Comparison of ENCODE assay signal across 8 cellular contexts in genomic region chr2:27714851-27715291, GRCh38. TPM values are rescaled to one million over a fixed set of nuclear protein-coding genes. Genes with fewer than 3 reads are reported as not detected.
DNase-seq lines count a peak whose midpoint lies in the region; ATAC-seq, FAIRE-seq and TF ChIP-seq lines count a peak whose summit lies in the region.

No MANE protein-coding gene starts in this region.

- H3K36me3 Mint-ChIP-seq in Calu3 (ENCODE audit: insufficient read depth, unreplicated experiment), result peaks cover 14% of the 10 kb centered on the region
- no peaks in the 10 kb centered on the region for H3K36me3 Mint-ChIP-seq in WTC11

- peak; percentile 21 for ATAC-seq in WTC11
- ATAC-seq in heart left ventricle, result peak in 3 of 4 donors; percentile 1 to 3 (median 2)
- ATAC-seq in HG03175 (IDR thresholded peaks at IDR 0.05; ENCODE audit: unreplicated experiment), result no peak

- TF ChIP-seq CTCF in Calu3 (IDR thresholded peaks at IDR 0.05; ENCODE audit: unreplicated experiment) (no peak), WTC11 (IDR thresholded peaks at IDR 0.05) (no peak), heart left ventricle (IDR thresholded peaks at IDR 0.05) (no peak)

- POLR2A ChIA-PET in WTC11 (lab: Charles Lee), result no interaction called here

- H3K27me3 Mint-ChIP-seq in Calu3 (ENCODE audit: unreplicated experiment) (no peaks in the 10 kb centered on the region), WTC11 (ENCODE audit: low read depth) (peaks cover 17% of the 10 kb centered on the region)

- intact Hi-C loops in Calu3 (cut with micrococcal nuclease; ENCODE audit: unreplicated experiment) (no loop called here), heart left ventricle (cut with DNase I) (loop anchor here in 3 of 10 donors (5.0 kb wide), 3 partner anchors 177 to 682 kb away; partner anchors contain the start of genes BABAM2 (in 1 of the 3), FOSL2 (in 1 of the 3) and RBKS (in 1 of the 3))

- H3K4me1 Mint-ChIP-seq in Calu3 (ENCODE audit: low read depth, unreplicated experiment) (peaks cover 32% of the 10 kb centered on the region), WTC11 (peaks cover 18% of the 10 kb centered on the region)

- 46 to 55% (median 49%) methylated on average over 19 of the region's 19 CpGs for WGBS in heart left ventricle, 4 donors

- H3K4me3 Mint-ChIP-seq in Calu3 (ENCODE audit: low read depth, unreplicated experiment), result peak overlapping the region; percentile 20
- H3K4me3 Mint-ChIP-seq in WTC11, result peak overlapping the region; percentile 81

- peak overlapping the region; percentile 85 to 100 (median 92) for H3K27ac ChIP-seq in heart left ventricle
- peak overlapping the region; percentile 15 for H3K27ac ChIP-seq in rectal smooth muscle tissue (ENCODE audit: low read depth, low read length)

- peaks cover 0 to 50% (median 23%) of the 10 kb centered on the region in 12 donors for H3K4me1 ChIP-seq in heart left ventricle
- H3K4me1 ChIP-seq in rectal smooth muscle tissue (ENCODE audit: control insufficient read depth, insufficient read depth, low read length), result peaks cover 4% of the 10 kb centered on the region

- DNase-seq in Calu3 (no peak), WTC11 (ENCODE audit: low spot score) (peak; percentile 29), heart left ventricle (no peak), SK-N-DZ (ENCODE audit: low spot score) (no peak), HTR-8/SVneo (ENCODE audit: insufficient read length, low spot score) (no peak), GM03348 (ENCODE audit: low spot score) (no peak)

- no peak for FAIRE-seq in HTR-8/SVneo (lab: Jason Lieb, UNC)

- H3K27ac Mint-ChIP-seq in Calu3 (ENCODE audit: unreplicated experiment) (peak overlapping the region; percentile 11), WTC11 (no peak overlapping the region)

- H3K4me3 ChIP-seq in heart left ventricle (peak overlapping the region; percentile 19 to 60 (median 52)), rectal smooth muscle tissue (ENCODE audit: low read length) (peak overlapping the region; percentile 57)

- CTCF ChIA-PET in Calu3 (lab: Charles Lee), result no interaction called here
- CTCF ChIA-PET in WTC11 (lab: Charles Lee), result interaction anchor here (1.1 to 2.0 kb wide), 4 partner anchors 9 to 38 kb away, joined by 4 to 19 read pairs (median 12); no protein-coding TSS in a partner anchor

- H3K9ac ChIP-seq in rectal smooth muscle tissue (ENCODE audit: low read length), result no peak overlapping the region

- H3K36me3 ChIP-seq in heart left ventricle (no peaks in the 10 kb centered on the region), rectal smooth muscle tissue (ENCODE audit: control insufficient read depth, insufficient read depth, low read length) (no peaks in the 10 kb centered on the region)

- no peak for TF ChIP-seq POLR2A in heart left ventricle (IDR thresholded peaks at IDR 0.05)

- H3K9me3 Mint-ChIP-seq in Calu3 (ENCODE audit: low read depth, unreplicated experiment) (peaks cover 2% of the 10 kb centered on the region), WTC11 (no peaks in the 10 kb centered on the region)

- H3K27me3 ChIP-seq in heart left ventricle, result peaks cover 0 to 8% (median 0%) of the 10 kb centered on the region in 9 donors
- H3K27me3 ChIP-seq in rectal smooth muscle tissue (ENCODE audit: control insufficient read depth, insufficient read depth, low read length), result peaks cover 4% of the 10 kb centered on the region

- H3K9me3 ChIP-seq in heart left ventricle, result no peaks in the 10 kb centered on the region

- no TSS peak for BruUV-seq in Calu3 (replicated peaks; lab: Mats Ljungman, UMichigan)

TF ChIP-seq in WTC11, 78 proteins besides CTCF, POLR2A, EP300 and RAD21:
- TF ChIP-seq GRHL2 (CRISPR knock-in tag; IDR thresholded peaks at IDR 0.05; ENCODE audit: insufficient replicate concordance, severe bottlenecking), result no peak
- TF ChIP-seq SP1 (CRISPR knock-in tag; conservative IDR thresholded peaks at IDR 0.05), result no peak
- TF ChIP-seq ZNF121 (CRISPR knock-in tag; IDR thresholded peaks at IDR 0.05), result peak; percentile 81; the same call in 1 of the 2 replicates

RNA-seq across cellular contexts. Expression of gene SLC4A1AP, which starts 51.2 kb away (rescaled TPM):
- 24.2 and 27.8 TPM in 2 replicates for total RNA-seq in Calu3 (2022)
- total RNA-seq in WTC11 (2021), result 17.8 to 20.1 TPM (median 19.3 TPM) in 3 replicates
- total RNA-seq in heart left ventricle, result 10 to 100 TPM; 19.2 to 25.6 (median 22.4) TPM
- 10 to 100 TPM; 14.9 to 27.8 TPM for polyA plus RNA-seq in heart left ventricle
- polyA plus RNA-seq in SK-N-DZ (2014; cell fraction: cytosol; rRNA removed), result 22.4 and 24.3 TPM in 2 replicates
- polyA plus RNA-seq in SK-N-DZ (2014; cell fraction: nucleus; rRNA removed), result 19.9 and 20.8 TPM in 2 replicates

RNA-seq across cellular contexts. Expression of gene SUPT7L, which starts 51.5 kb away (rescaled TPM):
- total RNA-seq in Calu3 (2022) (33.0 and 35.5 TPM in 2 replicates), WTC11 (2021) (22.6 to 24.1 TPM (median 23.8 TPM) in 3 replicates), heart left ventricle (10 to 100 TPM; 18.6 to 29.5 (median 27.0) TPM)
- polyA plus RNA-seq in heart left ventricle, result 10 to 100 TPM; 21.0 to 22.4 TPM
- polyA plus RNA-seq in SK-N-DZ (2014; cell fraction: cytosol; rRNA removed), result 35.9 and 36.2 TPM in 2 replicates
- 85.5 and 92.3 TPM in 2 replicates for polyA plus RNA-seq in SK-N-DZ (2014; cell fraction: nucleus; rRNA removed)

RNA-seq across cellular contexts. Expression of gene MRPL33, which starts 56.6 kb away (rescaled TPM):
- total RNA-seq in Calu3 (2022), result 75.8 and 82.9 TPM in 2 replicates
- total RNA-seq in WTC11 (2021), result 52.5 to 60.6 TPM (median 58.3 TPM) in 3 replicates
- 100 to 1,000 TPM; 163 to 503 (median 305) TPM for total RNA-seq in heart left ventricle
- 100 to 1,000 TPM; 177 to 901 TPM for polyA plus RNA-seq in heart left ventricle
- polyA plus RNA-seq in SK-N-DZ (2014; cell fraction: cytosol; rRNA removed), result 143 and 205 TPM in 2 replicates
- 114 and 131 TPM in 2 replicates for polyA plus RNA-seq in SK-N-DZ (2014; cell fraction: nucleus; rRNA removed)
